21 cellular contexts compared by ENCODE assay signal in the genomic region with DNA sequence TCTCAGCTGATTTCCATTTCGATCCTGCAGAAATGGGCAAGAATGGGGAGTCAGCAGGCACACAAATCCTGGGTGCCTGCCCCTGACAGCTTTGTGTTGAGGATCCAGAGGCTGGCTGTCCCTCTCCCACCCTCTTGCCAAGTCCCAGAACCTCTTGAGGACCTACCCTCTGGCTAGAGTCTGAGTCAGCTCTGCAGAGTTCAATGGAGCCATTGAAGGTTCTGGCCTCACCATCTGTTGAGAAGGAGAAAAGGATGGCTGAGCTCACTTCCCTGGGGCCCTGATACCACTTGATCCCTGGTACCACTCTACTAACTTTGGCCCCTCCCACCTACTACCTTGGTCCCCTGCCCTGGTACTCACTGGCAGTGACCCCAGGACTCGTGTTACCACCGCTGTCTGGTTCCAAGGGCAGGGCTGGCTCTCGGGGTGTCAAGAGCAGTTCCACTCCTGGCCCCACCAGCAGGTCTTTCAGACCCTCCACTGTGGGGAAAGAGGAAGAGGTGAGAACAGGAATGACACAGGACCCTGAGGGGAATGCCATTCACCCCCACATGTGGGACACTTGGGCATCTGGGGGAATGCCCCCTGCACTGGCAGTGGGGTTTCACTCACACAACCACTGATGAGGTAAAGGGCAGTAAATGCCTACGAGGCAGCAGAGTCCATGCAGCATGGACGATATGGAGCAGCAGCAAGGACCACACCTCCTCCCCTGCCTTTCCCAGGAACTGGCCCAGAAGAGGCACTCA. TPM values are rescaled to one million over a fixed set of nuclear protein-coding genes. Genes with fewer than 3 reads are reported as not detected.
A peak's percentile ranks its signal among the peaks of the same experiment; 100 is the strongest.
DNase-seq lines count a peak whose midpoint lies in the region; ATAC-seq, FAIRE-seq and TF ChIP-seq lines count a peak whose summit lies in the region.
"Had no signal": no experiment of that assay in that cellular context is flagged by ENCODE, and none has a peak within 500 bp of the region (broad histone marks: within the 10 kb centered on the region; RNA-seq: fewer than 3 reads in every experiment).

No MANE protein-coding gene starts in this region.

- H3K4me3 Mint-ChIP-seq in CD14-positive monocyte, result no peak overlapping the region
- no peak overlapping the region for H3K4me3 Mint-ChIP-seq in nephron progenitor cell
- H3K4me3 Mint-ChIP-seq: activated CD4-positive, alpha-beta T cell treated with anti-CD3 and anti-CD28 coated beads, Interleukin-2, amount 10 ng/mL, durations not matched to agents 24 days and 14 days had no signal

- peak overlapping the region in 6 of 7 donors; percentile 7 to 81 (median 70) for H3K27ac Mint-ChIP-seq in CD14-positive monocyte
- H3K27ac Mint-ChIP-seq in nephron progenitor cell, result peak overlapping the region; percentile 68
- H3K27ac Mint-ChIP-seq: activated CD4-positive, alpha-beta T cell treated with anti-CD3 and anti-CD28 coated beads, Interleukin-2, amount 10 ng/mL, durations not matched to agents 24 days and 14 days had no signal

- no peak overlapping the region for H2AFZ ChIP-seq in GM12878 (ENCODE audit: control insufficient read depth, low read depth, low read length)

- TF ChIP-seq EP300 in GM12878 (IDR thresholded peaks at IDR 0.05; ENCODE audit: borderline replicate concordance in 1 of 2, control insufficient read depth in 1 of 2, low read depth in 2 of 2, low read length in 2 of 2), result no peak

- intact Hi-C loops in CD14-positive monocyte (cut with micrococcal nuclease) (no loop called here), GM12878 (cut with micrococcal nuclease; ENCODE audit: unreplicated experiment) (no loop called here)

- H4K20me1 ChIP-seq in GM12878 (ENCODE audit: control insufficient read depth, insufficient read depth), result no peaks in the 10 kb centered on the region

- H3K79me2 ChIP-seq in GM12878 (ENCODE audit: control insufficient read depth, insufficient read depth, low read length), result no peaks in the 10 kb centered on the region

- POLR2A ChIA-PET in GM12878 (lab: Charles Lee), result interaction anchor here (0.5 to 1.3 kb wide), 2 partner anchors 23 to 33 kb away, joined by 3 to 6 read pairs; no protein-coding TSS in a partner anchor

- no peak overlapping the region for H3K4me3 ChIP-seq in GM12878
- H3K4me3 ChIP-seq: gastroesophageal sphincter, ovary, Peyer's patch, tibial artery had no signal

- H3K4me1 Mint-ChIP-seq in CD14-positive monocyte (peaks cover 25% of the 10 kb centered on the region), nephron progenitor cell (peaks cover 4% of the 10 kb centered on the region)

- TF ChIP-seq POLR2A in GM18526 (IDR thresholded peaks at IDR 0.05; ENCODE audit: extremely low read depth, insufficient read length) (peak; percentile 13), GM12878 (IDR thresholded peaks at IDR 0.05; ENCODE audit: low read depth, low read length) (peak; percentile 44)

- TF ChIP-seq RAD21 in GM12878 (IDR thresholded peaks at IDR 0.05; ENCODE audit: insufficient read depth, low read depth, low read length), result no peak

- ATAC-seq in GM12878 (peak; percentile 54), HG03432 (IDR thresholded peaks at IDR 0.05; ENCODE audit: unreplicated experiment) (no peak), GM18519 (IDR thresholded peaks at IDR 0.05; ENCODE audit: low FRiP score, unreplicated experiment) (no peak)
- ATAC-seq: gastroesophageal sphincter had no signal

- H3K4me1 ChIP-seq in GM12878 (ENCODE audit: control insufficient read depth, insufficient read depth, low read length), result peaks cover 8% of the 10 kb centered on the region
- H3K4me1 ChIP-seq: gastroesophageal sphincter, tibial artery had no signal

- no peaks in the 10 kb centered on the region for H3K27me3 ChIP-seq in GM12878 (replicated peaks in 1 of 2; ENCODE audit: control insufficient read depth in 2 of 2, insufficient read depth in 2 of 2, low read length in 1 of 2)
- H3K27me3 ChIP-seq: gastroesophageal sphincter, ovary, Peyer's patch, tibial artery had no signal

- no TSS peak for BruUV-seq in GM12878 (replicated peaks; lab: Mats Ljungman, UMichigan)

- peaks cover 0 to 1% (median 0%) of the 10 kb centered on the region in 3 donors for H3K27me3 Mint-ChIP-seq in CD14-positive monocyte (ENCODE audit: low read depth in 3 of 3)
- H3K27me3 Mint-ChIP-seq in nephron progenitor cell (ENCODE audit: low read depth, poor library complexity), result peaks cover 2% of the 10 kb centered on the region
- H3K27me3 Mint-ChIP-seq: activated CD4-positive, alpha-beta T cell treated with anti-CD3 and anti-CD28 coated beads, Interleukin-2, amount 10 ng/mL, durations not matched to agents 24 days and 14 days had no signal

- WGBS in GM12878 (ENCODE audit: insufficient coverage, insufficient replicate concordance, low lambda C conversion rate, missing lambda C conversion rate), result 18% methylated on average over 6 of the region's 6 CpGs

- CTCF ChIA-PET in GM12878 (lab: Yijun Ruan, JAX), result interaction anchor here (0.9 to 1.2 kb wide), 2 partner anchors 38 to 100 kb away, joined by 3 to 5 read pairs; no protein-coding TSS in a partner anchor

- DNase-seq in CD14-positive monocyte (ENCODE audit: low spot score) (no peak), GM12878 (ENCODE audit: low read depth, low spot score) (no peak), nephron progenitor cell (no peak), SW480 (ENCODE audit: low spot score) (no peak), cerebellum (ENCODE audit: low spot score) (no peak)
- DNase-seq: activated CD4-positive, alpha-beta T cell treated with anti-CD3 and anti-CD28 coated beads, Interleukin-2, amount 10 ng/mL, durations not matched to agents 24 days and 14 days; cortex of kidney; DMS 273 treated with DMSO at 0.1 percent for 48 hours; erythroblast; H7; ovary; Peyer's patch; stimulated activated CD4-positive, alpha-beta T cell treated with anti-CD3 and anti-CD28 coated beads, Interleukin-4, amount 100 ng/mL, for 24 hours; tibial artery had no signal

- H3K9me3 Mint-ChIP-seq in CD14-positive monocyte (peaks cover 0 to 7% (median 0%) of the 10 kb centered on the region in 7 donors), nephron progenitor cell (no peaks in the 10 kb centered on the region)
- H3K9me3 Mint-ChIP-seq: activated CD4-positive, alpha-beta T cell treated with anti-CD3 and anti-CD28 coated beads, Interleukin-2, amount 10 ng/mL, durations not matched to agents 24 days and 14 days had no signal

- RAD21 ChIA-PET in GM12878 (lab: Charles Lee; ENCODE audit: unreplicated experiment), result no interaction called here

- no peak overlapping the region for H3K27ac ChIP-seq in GM12878 (ENCODE audit: control insufficient read depth, insufficient read depth)
- H3K27ac ChIP-seq: KMS-11, ovary, Peyer's patch, tibial artery had no signal

- peaks cover 45 to 61% of the 10 kb centered on the region in 2 experiments for H3K36me3 ChIP-seq in GM12878 (ENCODE audit: control insufficient read depth in 2 of 2, insufficient read depth in 2 of 2, low read length in 1 of 2)
- H3K36me3 ChIP-seq: ovary had no signal

- FAIRE-seq in GM12878 (lab: Jason Lieb, UNC), result no peak
- FAIRE-seq: TTC549 had no signal

- H3K4me2 ChIP-seq in GM12878 (ENCODE audit: control insufficient read depth, insufficient read depth), result no peak overlapping the region
- H3K4me2 ChIP-seq: KMS-11 had no signal

- in situ Hi-C loops in GM12878 (cut with MboI), result no loop called here

- no peak overlapping the region for H3K9ac ChIP-seq in GM12878 (ENCODE audit: control insufficient read depth, insufficient read depth, low read length)
- H3K9ac ChIP-seq: KMS-11 had no signal

- H3K36me3 Mint-ChIP-seq in CD14-positive monocyte (peaks cover 79 to 95% of the 10 kb centered on the region in 2 donors), nephron progenitor cell (ENCODE audit: low read depth) (peaks cover 68% of the 10 kb centered on the region)

- TF ChIP-seq CTCF in CD14-positive monocyte (IDR thresholded peaks at IDR 0.05) (no peak), GM12878 (IDR thresholded peaks at IDR 0.05 in 2 of 3, conservative IDR thresholded peaks at IDR 0.05 in 1 of 3; ENCODE audit: control insufficient read depth in 2 of 3, extremely low read depth in 1 of 3, insufficient read depth in 1 of 3, low read depth in 3 of 3, low read length in 3 of 3) (no peak), nephron progenitor cell (IDR thresholded peaks at IDR 0.05) (no peak)

- SMC1A ChIA-PET in GM12878 (lab: Charles Lee; ENCODE audit: uncharacterized antibody, unreplicated experiment), result interaction anchor here (0.7 to 0.9 kb wide), 2 partner anchors 25 to 29 kb away, joined by 3 to 5 read pairs; no protein-coding TSS in a partner anchor

- H3K9me3 ChIP-seq in GM12878 (replicated peaks; ENCODE audit: control insufficient read depth, insufficient read depth, low read length), result no peaks in the 10 kb centered on the region
- H3K9me3 ChIP-seq: gastroesophageal sphincter, ovary, Peyer's patch, tibial artery had no signal

RNA-seq across cellular contexts. Expression of a gene that starts 10.5 kb away (rescaled TPM):
- polyA plus RNA-seq in CD14-positive monocyte (not detected), GM12878 (2011; rRNA removed) (not detected in 2 replicates), GM12878 (2014; fragmentation: Illumina TruSeq; extraction: Trizol) (not detected in 2 replicates), GM12878 (2014; fragmentation: Nextera tagmentation; extraction: Ambion mirVana) (not detected), GM12878 (2014; rRNA removed) (0.10 and 0.16 TPM in 2 replicates), GM12878 (2016; fragmentation: Nextera tagmentation; extraction: Ambion mirVana) (under 1 TPM in 1 of 2 experiments, not detected in 1; 0.39 TPM)
- 0.56 TPM in 1 of 2 replicates, not detected in the other for total RNA-seq in GM12878 (2013; cell fraction: nucleolus; rRNA removed)
- total RNA-seq in GM12878 (2014; rRNA removed) (0.40 TPM in 1 of 2 replicates, not detected in the other), GM12878 (2014; rRNA removed; fragmentation: Illumina TruSeq; extraction: Trizol) (not detected in 2 replicates), GM12878 (2021) (not detected in 2 replicates), cerebellum (not detected)
- polyA plus RNA-seq in GM12878 (2011; ENCODE audit: low read depth), result not detected
- 0.04 and 0.05 TPM in 2 replicates for polyA plus RNA-seq in GM12878 (2011; cell fraction: cytosol; rRNA removed)
- 0.10 and 0.12 TPM in 2 replicates for polyA plus RNA-seq in GM12878 (2011; cell fraction: nucleus; rRNA removed)
- polyA plus RNA-seq in GM12878 (2012), result 0.11 and 0.12 TPM in 2 replicates
- 0.62 TPM in 1 of 2 replicates, not detected in the other for polyA minus RNA-seq in GM12878 (2011; rRNA and poly(A)+ RNA removed)
- polyA minus RNA-seq in GM12878 (2011; cell fraction: cytosol; rRNA and poly(A)+ RNA removed), result not detected in 2 replicates
- polyA minus RNA-seq in GM12878 (2011; cell fraction: nucleus; rRNA and poly(A)+ RNA removed), result 0.67 and 1.1 TPM in 2 replicates
- total RNA-seq: activated CD4-positive, alpha-beta T cell treated with anti-CD3 and anti-CD28 coated beads, Interleukin-2, amount 10 ng/mL, durations not matched to agents 24 days and 14 days; H7; ovary had no signal
- polyA plus RNA-seq: BJ, ovary had no signal

RNA-seq across cellular contexts. Expression of a gene that starts 17.7 kb away (rescaled TPM):
- 1 to 10 TPM; 3.4 to 3.5 TPM for polyA plus RNA-seq in CD14-positive monocyte
- total RNA-seq in GM12878 (2013; cell fraction: nucleolus; rRNA removed), result 216 and 221 TPM in 2 replicates
- 40.8 and 42.1 TPM in 2 replicates for total RNA-seq in GM12878 (2014; rRNA removed)
- 42.8 and 44.4 TPM in 2 replicates for total RNA-seq in GM12878 (2014; rRNA removed; fragmentation: Illumina TruSeq; extraction: Trizol)
- total RNA-seq in GM12878 (2021), result 40.5 and 41.1 TPM in 2 replicates
- polyA plus RNA-seq in GM12878 (2011; ENCODE audit: low read depth), result 33.9 TPM
- 109 and 120 TPM in 2 replicates for polyA plus RNA-seq in GM12878 (2011; rRNA removed)
- polyA plus RNA-seq in GM12878 (2011; cell fraction: cytosol; rRNA removed), result 83.7 and 84.8 TPM in 2 replicates
- 141 and 162 TPM in 2 replicates for polyA plus RNA-seq in GM12878 (2011; cell fraction: nucleus; rRNA removed)
- 33.4 and 38.1 TPM in 2 replicates for polyA plus RNA-seq in GM12878 (2012)
- polyA plus RNA-seq in GM12878 (2014; fragmentation: Illumina TruSeq; extraction: Trizol), result 47.8 and 62.4 TPM in 2 replicates
- polyA plus RNA-seq in GM12878 (2014; fragmentation: Nextera tagmentation; extraction: Ambion mirVana), result 10 to 100 TPM; 11.7 to 15.1 TPM
- 58.2 and 70.5 TPM in 2 replicates for polyA plus RNA-seq in GM12878 (2014; rRNA removed)
- 10 to 100 TPM; 39.5 to 46.9 TPM for polyA plus RNA-seq in GM12878 (2016; fragmentation: Nextera tagmentation; extraction: Ambion mirVana)
- 90.9 and 110 TPM in 2 replicates for polyA minus RNA-seq in GM12878 (2011; rRNA and poly(A)+ RNA removed)
- 37.3 and 41.2 TPM in 2 replicates for polyA minus RNA-seq in GM12878 (2011; cell fraction: cytosol; rRNA and poly(A)+ RNA removed)
- 77.4 and 88.9 TPM in 2 replicates for polyA minus RNA-seq in GM12878 (2011; cell fraction: nucleus; rRNA and poly(A)+ RNA removed)
- total RNA-seq in cerebellum, result 43.2 TPM

RNA-seq across cellular contexts. Expression of a gene that starts 26.4 kb away (rescaled TPM):
- 10 to 100 TPM; 15.4 to 18.6 TPM for polyA plus RNA-seq in CD14-positive monocyte
- total RNA-seq in GM12878 (2013; cell fraction: nucleolus; rRNA removed), result 184 and 208 TPM in 2 replicates
- 71.2 and 84.4 TPM in 2 replicates for total RNA-seq in GM12878 (2014; rRNA removed)
- total RNA-seq in GM12878 (2014; rRNA removed; fragmentation: Illumina TruSeq; extraction: Trizol), result 40.4 and 44.9 TPM in 2 replicates
- total RNA-seq in GM12878 (2021), result 113 and 116 TPM in 2 replicates
- polyA plus RNA-seq in GM12878 (2011; ENCODE audit: low read depth), result 23.2 TPM
- 48.7 and 88.1 TPM in 2 replicates for polyA plus RNA-seq in GM12878 (2011; rRNA removed)
- polyA plus RNA-seq in GM12878 (2011; cell fraction: cytosol; rRNA removed), result 48.3 and 60.5 TPM in 2 replicates
- 206 and 248 TPM in 2 replicates for polyA plus RNA-seq in GM12878 (2011; cell fraction: nucleus; rRNA removed)
- 53.2 and 56.8 TPM in 2 replicates for polyA plus RNA-seq in GM12878 (2012)
- 64.4 and 80.8 TPM in 2 replicates for polyA plus RNA-seq in GM12878 (2014; fragmentation: Illumina TruSeq; extraction: Trizol)
- 10 to 100 TPM in 1 of 2 experiments, 1 to 10 TPM in 1; 8.1 to 10.6 TPM for polyA plus RNA-seq in GM12878 (2014; fragmentation: Nextera tagmentation; extraction: Ambion mirVana)
- polyA plus RNA-seq in GM12878 (2014; rRNA removed), result 87.0 and 89.9 TPM in 2 replicates
- 10 to 100 TPM; 57.1 to 58.9 TPM for polyA plus RNA-seq in GM12878 (2016; fragmentation: Nextera tagmentation; extraction: Ambion mirVana)
- 109 and 114 TPM in 2 replicates for polyA minus RNA-seq in GM12878 (2011; rRNA and poly(A)+ RNA removed)
- 29.7 and 31.8 TPM in 2 replicates for polyA minus RNA-seq in GM12878 (2011; cell fraction: cytosol; rRNA and poly(A)+ RNA removed)
- 67.3 and 125 TPM in 2 replicates for polyA minus RNA-seq in GM12878 (2011; cell fraction: nucleus; rRNA and poly(A)+ RNA removed)
- total RNA-seq in cerebellum, result 78.8 TPM

RNA-seq across cellular contexts. Expression of a gene that starts 40.8 kb away (rescaled TPM):
- polyA plus RNA-seq in CD14-positive monocyte, result 10 to 100 TPM; 57.2 to 69.6 TPM
- total RNA-seq in GM12878 (2013; cell fraction: nucleolus; rRNA removed), result 34.5 and 36.9 TPM in 2 replicates
- total RNA-seq in GM12878 (2014; rRNA removed), result 6.8 and 10.6 TPM in 2 replicates
- 12.5 and 13.0 TPM in 2 replicates for total RNA-seq in GM12878 (2014; rRNA removed; fragmentation: Illumina TruSeq; extraction: Trizol)
- total RNA-seq in GM12878 (2021), result 13.1 and 16.7 TPM in 2 replicates
- 12.1 TPM for polyA plus RNA-seq in GM12878 (2011; ENCODE audit: low read depth)
- polyA plus RNA-seq in GM12878 (2011; rRNA removed), result 61.5 and 77.0 TPM in 2 replicates
- 34.2 and 49.2 TPM in 2 replicates for polyA plus RNA-seq in GM12878 (2011; cell fraction: cytosol; rRNA removed)
- polyA plus RNA-seq in GM12878 (2011; cell fraction: nucleus; rRNA removed), result 30.1 and 40.6 TPM in 2 replicates
- polyA plus RNA-seq in GM12878 (2012), result 12.2 and 18.3 TPM in 2 replicates
- 13.9 and 16.5 TPM in 2 replicates for polyA plus RNA-seq in GM12878 (2014; fragmentation: Illumina TruSeq; extraction: Trizol)
- 10 to 100 TPM; 25.2 to 30.3 TPM for polyA plus RNA-seq in GM12878 (2014; fragmentation: Nextera tagmentation; extraction: Ambion mirVana)
- 11.0 and 12.0 TPM in 2 replicates for polyA plus RNA-seq in GM12878 (2014; rRNA removed)
- polyA plus RNA-seq in GM12878 (2016; fragmentation: Nextera tagmentation; extraction: Ambion mirVana), result 10 to 100 TPM; 12.4 to 13.6 TPM
- polyA minus RNA-seq in GM12878 (2011; rRNA and poly(A)+ RNA removed), result 52.5 and 66.0 TPM in 2 replicates
- 12.6 and 21.1 TPM in 2 replicates for polyA minus RNA-seq in GM12878 (2011; cell fraction: cytosol; rRNA and poly(A)+ RNA removed)
- 10.4 and 20.4 TPM in 2 replicates for polyA minus RNA-seq in GM12878 (2011; cell fraction: nucleus; rRNA and poly(A)+ RNA removed)
- 26.2 TPM for total RNA-seq in cerebellum
